ENCODE assay signal across 8 cellular contexts in the genomic region with DNA sequence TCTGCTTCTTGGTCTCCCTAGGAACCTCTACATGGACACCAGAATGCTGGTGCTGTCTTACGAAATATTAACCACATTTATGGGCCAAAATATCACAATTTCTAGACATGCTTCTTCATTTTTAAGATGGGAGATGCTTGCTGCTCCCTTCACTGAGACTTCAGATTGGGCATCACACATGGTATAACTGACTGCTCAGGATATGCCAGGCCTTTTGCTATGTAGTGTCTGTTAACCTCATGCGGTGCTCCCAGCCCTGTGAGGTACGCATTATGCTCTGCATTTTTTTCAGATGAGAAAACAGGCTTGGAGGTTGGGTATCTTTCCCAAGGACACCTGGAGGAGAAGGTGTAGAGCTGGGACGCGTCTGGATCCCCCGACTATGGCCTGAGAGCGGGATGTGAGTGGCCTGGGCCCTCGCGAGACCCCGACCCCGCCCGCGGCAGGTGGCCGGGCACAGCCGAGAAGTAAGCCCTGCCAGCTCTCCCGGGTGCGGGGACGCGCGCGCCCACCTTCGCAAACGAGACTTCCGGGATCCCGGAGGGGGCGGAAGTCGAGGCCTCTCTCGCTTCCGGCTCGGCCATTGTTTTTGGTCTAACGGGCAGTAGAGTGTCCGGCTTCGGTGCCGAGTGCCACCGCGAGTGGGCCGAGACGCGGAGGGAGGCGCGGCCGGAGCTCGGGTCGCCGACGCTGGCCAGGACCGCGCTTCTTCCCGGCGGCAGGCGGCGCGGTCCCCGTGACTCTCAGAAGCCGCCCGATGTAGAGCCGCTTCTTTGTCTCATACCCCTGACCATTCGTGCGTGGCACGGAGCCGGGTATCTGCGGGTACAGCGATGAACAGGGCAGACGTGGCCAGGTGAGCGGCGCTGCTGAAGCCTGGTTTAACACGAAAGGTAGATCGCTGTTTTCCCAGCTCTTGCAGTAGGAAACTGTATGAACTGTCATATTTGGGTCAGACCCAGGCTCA. TPM values are rescaled to one million over a fixed set of nuclear protein-coding genes. Genes with fewer than 3 reads are reported as not detected.
DNase-seq lines count a peak whose midpoint lies in the region; ATAC-seq and TF ChIP-seq lines count a peak whose summit lies in the region.

A gene (plus strand): TSS at position 568 of the 967 bp plus-strand sequence. CDS start 1,855 bp downstream, outside the sequence.

- H3K27ac ChIP-seq in RWPE1 (peak within 1 kb of the TSS; percentile 48), temporal lobe (ENCODE audit: low read depth, low read length) (peak within 1 kb of the TSS; percentile 69)

- intact Hi-C loops in Right ventricle myocardium inferior (cut with DNase I) = no loop called here

- peaks cover 34% of the 10 kb centered on the region for H3K36me3 Mint-ChIP-seq in activated naive CD8-positive, alpha-beta T cell treated with anti-CD3 and anti-CD28 coated beads, Interleukin-2, amount 10 ng/mL, durations not matched to agents 7 days and 5 days

- CTCF ChIA-PET in RWPE1 (lab: Yijun Ruan, JAX) (interaction anchor here (0.6 kb wide), 1 partner anchor 1934 kb away, joined by 6 read pairs; no protein-coding TSS in a partner anchor), HEK293T (lab: Yijun Ruan, JAX) (no interaction called here)

- DNase-seq in GM13977 (ENCODE audit: low spot score) (peak; percentile 81), RWPE1 (ENCODE audit: low spot score) (peak; percentile 35), Right ventricle myocardium inferior (ENCODE audit: missing footprints) (peak; percentile 78), omental fat pad (ENCODE audit: low spot score) (peak; percentile 27), HEK293T (ENCODE audit: extremely low spot score) (no peak)
- peak; percentile 75 for DNase-seq in activated naive CD8-positive, alpha-beta T cell treated with anti-CD3 and anti-CD28 coated beads, Interleukin-2, amount 10 ng/mL, durations not matched to agents 7 days and 5 days

- H3K4me3 Mint-ChIP-seq in activated naive CD8-positive, alpha-beta T cell treated with anti-CD3 and anti-CD28 coated beads, Interleukin-2, amount 10 ng/mL, durations not matched to agents 7 days and 5 days = peak within 1 kb of the TSS; percentile 92

- peaks cover 11% of the 10 kb centered on the region for H3K4me1 Mint-ChIP-seq in activated naive CD8-positive, alpha-beta T cell treated with anti-CD3 and anti-CD28 coated beads, Interleukin-2, amount 10 ng/mL, durations not matched to agents 7 days and 5 days

- in situ Hi-C loops in GM13977 (cut with MboI; ENCODE audit: low pct_unique_long_range_greater_than_20kb, low sequenced_read_pairs, unreplicated experiment) = no loop called here

- H3K27me3 Mint-ChIP-seq in activated naive CD8-positive, alpha-beta T cell treated with anti-CD3 and anti-CD28 coated beads, Interleukin-2, amount 10 ng/mL, durations not matched to agents 7 days and 5 days = no peaks in the 10 kb centered on the region

- peak; percentile 10 for TF ChIP-seq CTCF in GM13977 (IDR thresholded peaks at IDR 0.05; ENCODE audit: extremely low read depth, insufficient read depth, missing control alignments)
- no peak for TF ChIP-seq CTCF in RWPE1 (conservative IDR thresholded peaks at IDR 0.05; ENCODE audit: low read depth)
- no peak for TF ChIP-seq CTCF in omental fat pad (IDR thresholded peaks at IDR 0.05)

- POLR2A ChIA-PET in RWPE1 (lab: Yijun Ruan, JAX; ENCODE audit: low non-redundant PET) (no interaction called here), HEK293T (lab: Yijun Ruan, JAX) (no interaction called here)
- POLR2A ChIA-PET in activated naive CD8-positive, alpha-beta T cell treated with anti-CD3 and anti-CD28 coated beads, Interleukin-2, amount 10 ng/mL, durations not matched to agents 7 days and 5 days (lab: Charles Lee) = interaction anchor here (0.5 to 1.5 kb wide), 4 partner anchors 70 to 421 kb away, joined by 3 to 6 read pairs (median 4); a partner anchor contains a TSS

- peak; percentile 63 for ATAC-seq in HG02938 (IDR thresholded peaks at IDR 0.05; ENCODE audit: unreplicated experiment)
- peak; percentile 79 for ATAC-seq in activated naive CD8-positive, alpha-beta T cell treated with anti-CD3 and anti-CD28 coated beads, Interleukin-2, amount 10 ng/mL, durations not matched to agents 7 days and 5 days (ENCODE audit: low read depth)
- peak; percentile 76 for ATAC-seq in Right ventricle myocardium inferior
- peak; percentile 56 for ATAC-seq in omental fat pad (ENCODE audit: low FRiP score)

- peak within 1 kb of the TSS; percentile 88 for H3K27ac Mint-ChIP-seq in activated naive CD8-positive, alpha-beta T cell treated with anti-CD3 and anti-CD28 coated beads, Interleukin-2, amount 10 ng/mL, durations not matched to agents 7 days and 5 days

- peaks cover 21% of the 10 kb centered on the region for H3K9me3 Mint-ChIP-seq in activated naive CD8-positive, alpha-beta T cell treated with anti-CD3 and anti-CD28 coated beads, Interleukin-2, amount 10 ng/mL, durations not matched to agents 7 days and 5 days

TF ChIP-seq in HEK293T, 16 proteins besides CTCF, POLR2A, EP300 and RAD21:
- no peak for TF ChIP-seq TARDBP (IDR thresholded peaks at IDR 0.05)
- no peak for TF ChIP-seq ZNF384 (IDR thresholded peaks at IDR 0.05)
- no peak for TF ChIP-seq LEF1 (IDR thresholded peaks at IDR 0.05; ENCODE audit: borderline replicate concordance)
- no peak for TF ChIP-seq HDGF (IDR thresholded peaks at IDR 0.05; ENCODE audit: borderline replicate concordance)
- TF ChIP-seq ARNT (IDR thresholded peaks at IDR 0.05) = no peak
- no peak for TF ChIP-seq SP1 (IDR thresholded peaks at IDR 0.05)
- TF ChIP-seq FOXM1 (IDR thresholded peaks at IDR 0.05; ENCODE audit: borderline replicate concordance) = no peak
- TF ChIP-seq ELF4 (IDR thresholded peaks at IDR 0.05) = no peak
- no peak for TF ChIP-seq NFRKB (IDR thresholded peaks at IDR 0.05)
- TF ChIP-seq L3MBTL2 (conservative IDR thresholded peaks at IDR 0.05) = no peak
- no peak for TF ChIP-seq FOXA1 (IDR thresholded peaks at IDR 0.05)
- no peak for TF ChIP-seq FOXK2 (IDR thresholded peaks at IDR 0.05)
- TF ChIP-seq CTBP1 (IDR thresholded peaks at IDR 0.05; ENCODE audit: borderline replicate concordance) = no peak
- TF ChIP-seq, protein P1, sequence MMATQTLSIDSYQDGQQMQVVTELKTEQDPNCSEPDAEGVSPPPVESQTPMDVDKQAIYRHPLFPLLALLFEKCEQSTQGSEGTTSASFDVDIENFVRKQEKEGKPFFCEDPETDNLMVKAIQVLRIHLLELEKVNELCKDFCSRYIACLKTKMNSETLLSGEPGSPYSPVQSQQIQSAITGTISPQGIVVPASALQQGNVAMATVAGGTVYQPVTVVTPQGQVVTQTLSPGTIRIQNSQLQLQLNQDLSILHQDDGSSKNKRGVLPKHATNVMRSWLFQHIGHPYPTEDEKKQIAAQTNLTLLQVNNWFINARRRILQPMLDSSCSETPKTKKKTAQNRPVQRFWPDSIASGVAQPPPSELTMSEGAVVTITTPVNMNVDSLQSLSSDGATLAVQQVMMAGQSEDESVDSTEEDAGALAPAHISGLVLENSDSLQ (IDR thresholded peaks at IDR 0.05) = no peak
- no peak for TF ChIP-seq BHLHE40 (IDR thresholded peaks at IDR 0.05; ENCODE audit: borderline replicate concordance)

RNA-seq across cellular contexts. Expression of the gene that starts here (rescaled TPM):
- total RNA-seq in activated naive CD8-positive, alpha-beta T cell treated with anti-CD3 and anti-CD28 coated beads, Interleukin-2, amount 10 ng/mL, durations not matched to agents 7 days and 5 days = 1 to 10 TPM; 4.9 to 5.3 TPM
- total RNA-seq in Right ventricle myocardium inferior (2.1 TPM), omental fat pad (1 to 10 TPM; 1.8 to 7.6 (median 3.9) TPM), temporal lobe (21.9 TPM)
